Comparison of ENCODE assay signal across 8 cellular contexts in the genomic region with DNA sequence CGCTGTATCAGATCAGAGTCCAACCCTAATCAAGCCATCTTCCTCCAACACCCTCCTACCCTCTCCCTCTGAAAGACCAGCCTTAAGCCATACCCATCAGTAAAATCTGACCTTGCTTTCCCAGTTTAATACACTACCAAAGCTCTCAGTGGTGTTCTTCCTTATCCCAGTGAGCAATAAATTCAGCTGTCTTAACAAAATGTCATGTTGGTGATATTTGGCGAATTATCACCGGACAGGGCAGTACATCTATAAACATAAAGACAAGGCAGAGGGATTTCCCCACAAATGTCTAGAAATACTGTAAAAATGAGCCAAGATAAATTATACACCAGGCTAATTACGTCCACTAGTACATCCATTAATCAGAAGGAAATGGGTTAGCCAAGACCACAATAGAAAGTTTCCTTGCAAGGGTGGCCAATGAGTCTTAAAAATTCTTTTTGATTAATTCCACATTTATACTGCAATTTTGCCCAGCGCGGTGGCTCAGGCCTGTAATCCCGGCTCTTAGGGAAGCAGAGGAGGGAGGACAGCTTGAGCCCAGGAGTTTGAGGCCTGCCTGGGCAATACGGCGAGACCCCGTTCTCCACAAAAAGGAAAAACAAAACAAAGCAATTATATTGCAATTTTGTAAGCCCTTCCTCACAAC. TPM values are rescaled to one million over a fixed set of nuclear protein-coding genes. Genes with fewer than 3 reads are reported as not detected.
A peak's percentile ranks its signal among the peaks of the same experiment; 100 is the strongest.
DNase-seq lines count a peak whose midpoint lies in the region; ATAC-seq and TF ChIP-seq lines count a peak whose summit lies in the region.

No MANE protein-coding gene starts in this region.

- no peak for TF ChIP-seq CTCF in AG04450 (IDR thresholded peaks at IDR 0.05; ENCODE audit: low read depth, low read length)
- TF ChIP-seq CTCF in KMS-11 (conservative IDR thresholded peaks at IDR 0.05; ENCODE audit: low read depth, low read length): no peak

- peaks cover 16% of the 10 kb centered on the region for H3K36me3 Mint-ChIP-seq in central memory CD8-positive, alpha-beta T cell (ENCODE audit: insufficient read depth)

- CTCF ChIA-PET in AG04450 (lab: Charles Lee): interaction anchor here (0.6 to 1.1 kb wide), 2 partner anchors 196 to 1282 kb away, joined by 3 read pairs; no protein-coding TSS in a partner anchor

- H3K9me3 ChIP-seq in AG04450 (ENCODE audit: control insufficient read depth, insufficient read depth, low read length): no peaks in the 10 kb centered on the region
- no peaks in the 10 kb centered on the region for H3K9me3 ChIP-seq in muscle layer of colon (ENCODE audit: low read length)

- peaks cover 32% of the 10 kb centered on the region for H3K4me1 ChIP-seq in KMS-11 (ENCODE audit: low read depth, poor library complexity, severe bottlenecking)
- peaks cover 33% of the 10 kb centered on the region for H3K4me1 ChIP-seq in muscle layer of colon (ENCODE audit: insufficient read depth, low read length)

- POLR2A ChIA-PET in AG04450 (lab: Yijun Ruan, JAX): interaction anchor here (0.6 to 1.1 kb wide), 8 partner anchors 8 to 168 kb away, joined by 3 to 5 read pairs (median 3); no protein-coding TSS in a partner anchor

- DNase-seq in AG04450 (ENCODE audit: low read depth, low spot score) (no peak), iPS-NIHi11 (ENCODE audit: low spot score) (no peak), NCI-H1092 treated with DMSO at 0.1 percent for 48 hours (lab: John Stamatoyannopoulos, UW) (no peak), NCI-H1048 (lab: John Stamatoyannopoulos, UW) (no peak), GDM1 (lab: John Stamatoyannopoulos, UW) (no peak)
- DNase-seq in central memory CD8-positive, alpha-beta T cell (ENCODE audit: low spot score in 2 of 2): no peak

- H3K27me3 ChIP-seq in AG04450 (ENCODE audit: control insufficient read depth, insufficient read depth, low read length): no peaks in the 10 kb centered on the region
- no peaks in the 10 kb centered on the region for H3K27me3 ChIP-seq in KMS-11 (ENCODE audit: insufficient read depth, low read depth)
- no peaks in the 10 kb centered on the region for H3K27me3 ChIP-seq in muscle layer of colon (ENCODE audit: control insufficient read depth in 1 of 2, insufficient read depth in 2 of 2, low read length in 2 of 2)

- H3K9me3 Mint-ChIP-seq in central memory CD8-positive, alpha-beta T cell: no peaks in the 10 kb centered on the region

- H3K27me3 Mint-ChIP-seq in central memory CD8-positive, alpha-beta T cell: no peaks in the 10 kb centered on the region

- H3K36me3 ChIP-seq in KMS-11 (ENCODE audit: insufficient read depth): no peaks in the 10 kb centered on the region
- H3K36me3 ChIP-seq in muscle layer of colon (ENCODE audit: insufficient read depth, low read length): no peaks in the 10 kb centered on the region

- H2AFZ ChIP-seq in KMS-11 (ENCODE audit: low read depth): peak overlapping the region; percentile 66; the same call in 1 of the 2 replicates

- ATAC-seq in central memory CD8-positive, alpha-beta T cell (replicated peaks; ENCODE audit: extremely low read depth, poor library complexity, severe bottlenecking): no peak

- H4K20me1 ChIP-seq in KMS-11 (ENCODE audit: insufficient read depth): no peaks in the 10 kb centered on the region

- peaks cover 78% of the 10 kb centered on the region for H3K4me1 Mint-ChIP-seq in central memory CD8-positive, alpha-beta T cell

- peak overlapping the region; percentile 97 for H3K4me3 ChIP-seq in AG04450 (ENCODE audit: low read depth, low read length)
- peak overlapping the region; percentile 21 for H3K4me3 ChIP-seq in KMS-11 (IDR thresholded peaks at IDR 0.05; ENCODE audit: insufficient read depth, low read depth, low read length)
- peak overlapping the region; percentile 96 to 100 for H3K4me3 ChIP-seq in muscle layer of colon (ENCODE audit: low read depth in 1 of 2, low read length in 2 of 2)

- peak overlapping the region; percentile 90 for H3K27ac ChIP-seq in AG04450 (ENCODE audit: low read depth, low read length)
- peak overlapping the region; percentile 15; the same call in 1 of the 2 replicates for H3K27ac ChIP-seq in KMS-11
- no peak overlapping the region for H3K27ac ChIP-seq in muscle layer of colon (ENCODE audit: low read depth, low read length)

- peak overlapping the region; percentile 54 for H3K4me2 ChIP-seq in KMS-11

- peak overlapping the region; percentile 97 for H3K27ac Mint-ChIP-seq in central memory CD8-positive, alpha-beta T cell (ENCODE audit: low read depth)

- H3K79me2 ChIP-seq in KMS-11 (ENCODE audit: insufficient read depth, low read depth): peaks cover 73% of the 10 kb centered on the region

- H3K9ac ChIP-seq in KMS-11: peak overlapping the region; percentile 66; the same call in 1 of the 2 replicates
- peak overlapping the region; percentile 84 for H3K9ac ChIP-seq in muscle layer of colon (ENCODE audit: low read length)

- H3K4me3 Mint-ChIP-seq in central memory CD8-positive, alpha-beta T cell: peak overlapping the region; percentile 97

RNA-seq across cellular contexts. Expression of gene RARS2, which starts 0.9 kb away (rescaled TPM):
- polyA plus RNA-seq in AG04450 (2011; rRNA removed): 22.4 and 28.1 TPM in 2 replicates
- 10.8 and 20.7 TPM in 2 replicates for polyA minus RNA-seq in AG04450 (2011; rRNA and poly(A)+ RNA removed)

RNA-seq across cellular contexts. Expression of gene ORC3, which starts 1.1 kb away (rescaled TPM):
- 27.3 and 39.5 TPM in 2 replicates for polyA plus RNA-seq in AG04450 (2011; rRNA removed)
- 11.9 and 23.4 TPM in 2 replicates for polyA minus RNA-seq in AG04450 (2011; rRNA and poly(A)+ RNA removed)

Comparison
In these comparisons a context has a peak if more than half of its experiments do, and no peak if none do; other contexts are left out.
1. H3K4me3 ChIP-seq: peak in every context shown above with its lines; median percentile 98 in muscle layer of colon; 97 in AG04450; 21 in KMS-11.